21 cellular contexts compared by ENCODE assay signal in the genomic region with DNA sequence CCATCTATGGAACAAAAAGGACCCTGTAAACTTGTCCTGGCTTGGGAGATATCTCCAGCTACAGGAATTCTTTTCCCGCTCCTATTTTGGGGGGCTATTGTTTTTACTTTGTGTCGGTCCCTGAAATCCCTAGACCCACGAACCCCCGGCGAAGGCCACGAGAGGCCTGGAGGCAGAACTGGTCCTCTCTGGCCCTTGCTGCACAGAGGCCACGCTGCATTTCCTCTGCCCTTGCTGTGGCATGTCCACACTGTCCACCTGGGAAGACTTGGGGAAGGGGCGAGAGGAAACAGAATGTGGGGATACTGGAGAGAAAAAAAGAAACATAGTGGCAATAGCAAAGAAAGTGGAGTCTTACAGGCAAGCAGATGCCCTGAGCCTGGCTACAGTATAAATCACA. TPM values are rescaled to one million over a fixed set of nuclear protein-coding genes. Genes with fewer than 3 reads are reported as not detected.
"Had no signal": no experiment of that assay in that cellular context is flagged by ENCODE, and none has a peak within 500 bp of the region (broad histone marks: within the 10 kb centered on the region; RNA-seq: fewer than 3 reads in every experiment).

No MANE protein-coding gene starts in this region.

- H3K4me3 ChIP-seq: esophagus muscularis mucosa, heart right ventricle, lower lobe of right lung, smooth muscle cell, testis had no signal

- H3K27me3 ChIP-seq: testis had no signal

- ATAC-seq: activated CD4-positive, alpha-beta T cell treated with anti-CD3 and anti-CD28 coated beads for 36 hours; heart right ventricle; right cardiac atrium; stimulated activated effector memory CD8-positive, alpha-beta T cell treated with anti-CD3 and anti-CD28 coated beads, Interleukin-12 subunit alpha, Interleukin-12 subunit beta, amount 100 ng/mL, for 72 hours had no signal

- H3K27ac Mint-ChIP-seq: activated CD4-positive, alpha-beta memory T cell treated with anti-CD3 and anti-CD28 coated beads for 36 hours; activated CD4-positive, alpha-beta T cell treated with anti-CD3 and anti-CD28 coated beads for 36 hours; activated naive CD8-positive, alpha-beta T cell treated with anti-CD3 and anti-CD28 coated beads for 36 hours; activated T-helper 1 cell treated with anti-CD3 and anti-CD28 coated beads, Interleukin-12 subunit alpha, Interleukin-12 subunit beta, Interleukin-2, Interleukin-4 antibody, amounts not matched to agents 30 ng/mL and 10 ng/mL and 1 ng/mL, durations not matched to agents 14 hours and 24 hours and 36 hours; dendritic cell treated with granulocyte-macrophage colony-stimulating factor and Interleukin-4, amounts not matched to agents 40 ng/mL and 50 ng/mL, for 4 days; progenitor cell of endocrine pancreas; stimulated activated effector memory CD8-positive, alpha-beta T cell treated with anti-CD3 and anti-CD28 coated beads, Interleukin-12 subunit alpha, Interleukin-12 subunit beta, amount 100 ng/mL, for 72 hours had no signal

- DNase-seq: activated CD4-positive, alpha-beta memory T cell treated with anti-CD3 and anti-CD28 coated beads for 36 hours; activated CD4-positive, alpha-beta T cell treated with anti-CD3 and anti-CD28 coated beads for 36 hours; activated naive CD4-positive, alpha-beta T cell; activated naive CD8-positive, alpha-beta T cell treated with anti-CD3 and anti-CD28 coated beads for 36 hours; activated T-cell treated with anti-CD3 and anti-CD28 coated beads for 4 hours; brain microvascular endothelial cell; effector CD8-positive, alpha-beta T cell; heart right ventricle; lower lobe of right lung; occipital lobe; stimulated activated CD4-positive, alpha-beta T cell treated with anti-CD3 and anti-CD28 coated beads, Interleukin-4, amount 100 ng/mL, for 24 hours; testis had no signal

- H3K27ac ChIP-seq: brain microvascular endothelial cell, esophagus muscularis mucosa, lower lobe of right lung, testis had no signal

- H3K4me1 ChIP-seq: testis had no signal

- H3K9me3 Mint-ChIP-seq: activated CD4-positive, alpha-beta memory T cell treated with anti-CD3 and anti-CD28 coated beads for 36 hours; activated naive CD8-positive, alpha-beta T cell treated with anti-CD3 and anti-CD28 coated beads for 36 hours; activated T-helper 1 cell treated with anti-CD3 and anti-CD28 coated beads, Interleukin-12 subunit alpha, Interleukin-12 subunit beta, Interleukin-2, Interleukin-4 antibody, amounts not matched to agents 30 ng/mL and 10 ng/mL and 1 ng/mL, durations not matched to agents 14 hours and 24 hours and 36 hours; dendritic cell treated with granulocyte-macrophage colony-stimulating factor and Interleukin-4, amounts not matched to agents 40 ng/mL and 50 ng/mL, for 4 days; stimulated activated effector memory CD8-positive, alpha-beta T cell treated with anti-CD3 and anti-CD28 coated beads, Interleukin-12 subunit alpha, Interleukin-12 subunit beta, amount 100 ng/mL, for 72 hours had no signal

- H3K36me3 ChIP-seq: brain microvascular endothelial cell, esophagus muscularis mucosa, heart right ventricle, lower lobe of right lung had no signal

- H3K36me3 Mint-ChIP-seq: activated CD4-positive, alpha-beta memory T cell treated with anti-CD3 and anti-CD28 coated beads for 36 hours; activated naive CD8-positive, alpha-beta T cell treated with anti-CD3 and anti-CD28 coated beads for 36 hours; stimulated activated effector memory CD8-positive, alpha-beta T cell treated with anti-CD3 and anti-CD28 coated beads, Interleukin-12 subunit alpha, Interleukin-12 subunit beta, amount 100 ng/mL, for 72 hours had no signal

- H3K4me3 Mint-ChIP-seq: activated CD4-positive, alpha-beta memory T cell treated with anti-CD3 and anti-CD28 coated beads for 36 hours; activated CD4-positive, alpha-beta T cell treated with anti-CD3 and anti-CD28 coated beads for 36 hours; activated naive CD8-positive, alpha-beta T cell treated with anti-CD3 and anti-CD28 coated beads for 36 hours; activated T-helper 1 cell treated with anti-CD3 and anti-CD28 coated beads, Interleukin-12 subunit alpha, Interleukin-12 subunit beta, Interleukin-2, Interleukin-4 antibody, amounts not matched to agents 30 ng/mL and 10 ng/mL and 1 ng/mL, durations not matched to agents 14 hours and 24 hours and 36 hours; dendritic cell treated with granulocyte-macrophage colony-stimulating factor and Interleukin-4, amounts not matched to agents 40 ng/mL and 50 ng/mL, for 4 days; stimulated activated effector memory CD8-positive, alpha-beta T cell treated with anti-CD3 and anti-CD28 coated beads, Interleukin-12 subunit alpha, Interleukin-12 subunit beta, amount 100 ng/mL, for 72 hours had no signal

- H3K9me3 ChIP-seq: esophagus muscularis mucosa, heart right ventricle, lower lobe of right lung, testis had no signal

RNA-seq across cellular contexts. Expression of a gene that starts 2.3 kb away (rescaled TPM):
- total RNA-seq: activated CD4-positive, alpha-beta memory T cell treated with anti-CD3 and anti-CD28 coated beads for 36 hours; activated CD4-positive, alpha-beta T cell treated with anti-CD3 and anti-CD28 coated beads for 36 hours; activated naive CD8-positive, alpha-beta T cell treated with anti-CD3 and anti-CD28 coated beads for 36 hours; activated T-helper 1 cell treated with anti-CD3 and anti-CD28 coated beads, Interleukin-12 subunit alpha, Interleukin-12 subunit beta, Interleukin-2, Interleukin-4 antibody, amounts not matched to agents 30 ng/mL and 10 ng/mL and 1 ng/mL, durations not matched to agents 14 hours and 24 hours and 36 hours; T-helper 2 cell treated with Interferon-gamma antibody and Interleukin-4, amounts not matched to agents 100 ng/mL and 5 ng/mL, for 36 hours had no signal
- polyA plus RNA-seq: neural cell had no signal
